In genomic region chr1:206828061-206828460, GRCh38 we compare ENCODE assay signal across 24 cellular contexts. TPM values are rescaled to one million over a fixed set of nuclear protein-coding genes. Genes with fewer than 3 reads are reported as not detected.
"Had no signal": no experiment of that assay in that cellular context is flagged by ENCODE, and none has a peak within 500 bp of the region (broad histone marks: within the 10 kb centered on the region; RNA-seq: fewer than 3 reads in every experiment).

No MANE protein-coding gene starts in this region.

- H3K36me3 Mint-ChIP-seq: natural killer cell, type B pancreatic cell had no signal

- H3K36me3 ChIP-seq: gastrocnemius medialis, heart right ventricle, pancreas, suprapubic skin, thyroid gland had no signal

- ATAC-seq: esophagus mucosa; gastrocnemius medialis; heart right ventricle; left lobe of liver; mucosa of descending colon; natural killer cell; pancreas; right cardiac atrium; stimulated activated naive CD8-positive, alpha-beta T cell treated with anti-CD3 and anti-CD28 coated beads, Interleukin-15, Interleukin-2, amounts not matched to agents 100 U/mL and 50 U/mL, for 24 hours had no signal

- DNase-seq: effector memory CD4-positive, alpha-beta T cell; gastrocnemius medialis; heart right ventricle; hypothalamus; kidney glomerular epithelial cell; mammary epithelial cell; mucosa of descending colon; natural killer cell; occipital lobe; pancreas; right cardiac atrium; small intestine; stimulated activated CD4-positive, alpha-beta T cell treated with anti-CD3 and anti-CD28 coated beads, Interleukin-12 subunit alpha, Interleukin-12 subunit beta, amount 100 ng/mL, for 4 hours; stimulated activated naive CD8-positive, alpha-beta T cell treated with anti-CD3 and anti-CD28 coated beads, Interleukin-15, Interleukin-2, amounts not matched to agents 100 U/mL and 50 U/mL, for 24 hours; thyroid gland had no signal

- H3K4me1 ChIP-seq: pancreas had no signal

- FAIRE-seq: endometrium, islet of Langerhans, pancreas, small intestine had no signal

- H3K9me3 Mint-ChIP-seq: natural killer cell had no signal

- H3K4me3 ChIP-seq: gastrocnemius medialis, heart right ventricle, mucosa of descending colon, pancreas, suprapubic skin, thyroid gland had no signal

- H3K9me3 ChIP-seq: gastrocnemius medialis, heart right ventricle, mucosa of descending colon, pancreas, suprapubic skin, thyroid gland had no signal

- H3K27me3 ChIP-seq: gastrocnemius medialis, pancreas, suprapubic skin, thyroid gland had no signal

- H3K4me3 Mint-ChIP-seq: natural killer cell, type B pancreatic cell had no signal

- H3K27ac ChIP-seq: gastrocnemius medialis, heart right ventricle, pancreas, suprapubic skin, thyroid gland had no signal

- H3K27ac Mint-ChIP-seq: natural killer cell, progenitor cell of endocrine pancreas, type B pancreatic cell had no signal

RNA-seq across cellular contexts. Expression of gene IL20, which starts 37.4 kb away (rescaled TPM):
- total RNA-seq: esophagus mucosa, gastrocnemius medialis, heart right ventricle, left lobe of liver, lower leg skin, mammary epithelial cell, mucosa of descending colon, natural killer cell, pancreas, progenitor cell of endocrine pancreas, right cardiac atrium, thyroid gland had no signal
- polyA plus RNA-seq: heart right ventricle, pancreas, right cardiac atrium, small intestine had no signal

RNA-seq across cellular contexts. Expression of gene IL10, which starts 55.8 kb away (rescaled TPM):
- total RNA-seq: fibroblast of villous mesenchyme, mammary epithelial cell, occipital lobe, progenitor cell of endocrine pancreas had no signal
- polyA plus RNA-seq: mammary epithelial cell had no signal

RNA-seq across cellular contexts. Expression of gene IL19, which starts 57.5 kb away (rescaled TPM):
- total RNA-seq: gastrocnemius medialis, heart right ventricle, left lobe of liver, lower leg skin, mammary epithelial cell, mucosa of descending colon, natural killer cell, occipital lobe, pancreas, progenitor cell of endocrine pancreas, right cardiac atrium, suprapubic skin, thyroid gland had no signal
- polyA plus RNA-seq: heart right ventricle, mammary epithelial cell, pancreas, right cardiac atrium, small intestine had no signal
